Comparison of ENCODE assay signal across 15 cellular contexts in the genomic region with DNA sequence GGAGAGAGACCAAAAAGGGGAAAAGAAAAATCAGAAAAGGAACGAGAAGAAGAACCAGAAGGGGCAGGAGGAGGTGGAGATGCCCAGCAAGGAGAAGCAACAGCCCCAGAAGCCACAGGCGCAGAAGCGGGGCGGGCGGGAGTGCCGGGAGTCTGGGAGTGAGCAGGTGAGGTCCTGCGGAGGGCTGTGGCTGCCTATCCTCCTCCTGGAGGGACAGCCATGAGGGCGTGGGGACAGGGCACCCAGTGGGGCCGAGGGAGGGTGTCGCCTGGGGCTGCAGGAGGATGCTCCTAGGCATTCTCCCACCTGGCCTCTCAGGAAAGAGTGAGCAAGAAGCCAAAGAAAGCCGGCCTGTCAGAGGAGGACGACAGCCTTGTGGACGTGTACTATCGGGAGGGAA. TPM values are rescaled to one million over a fixed set of nuclear protein-coding genes. Genes with fewer than 3 reads are reported as not detected.
"Had no signal": no experiment of that assay in that cellular context is flagged by ENCODE, and none has a peak within 500 bp of the region (broad histone marks: within the 10 kb centered on the region; RNA-seq: fewer than 3 reads in every experiment).

No MANE protein-coding gene starts in this region.

- H3K4me1 ChIP-seq: pancreas had no signal

- H3K27ac ChIP-seq: brain microvascular endothelial cell, pancreas had no signal

- ATAC-seq: pancreas had no signal

- H3K27me3 ChIP-seq: brain microvascular endothelial cell, dorsolateral prefrontal cortex, pancreas had no signal

- DNase-seq: activated CD4-positive, alpha-beta T cell treated with anti-CD3 and anti-CD28 coated beads for 1 hour; activated CD8-positive, alpha-beta memory T cell treated with anti-CD3 and anti-CD28 coated beads for 24 hours; activated gamma-delta T cell treated with Interleukin-2 at 50 U/mL for 16 hours; amniotic stem cell; dorsolateral prefrontal cortex; midbrain; pancreas; stimulated activated CD4-positive, alpha-beta T cell treated with anti-CD3 and anti-CD28 coated beads, Interleukin-4, amount 100 ng/mL, for 1 hour; stimulated activated CD8-positive, alpha-beta memory T cell treated with anti-CD3 and anti-CD28 coated beads, Interleukin-4, amount 100 ng/mL, for 48 hours; T-helper 9 cell had no signal

- H3K4me3 ChIP-seq: dorsolateral prefrontal cortex, pancreas had no signal

RNA-seq across cellular contexts. Expression of a gene that starts 18.3 kb away (rescaled TPM):
- total RNA-seq: lower leg skin, renal cortical epithelial cell, urinary bladder had no signal
- polyA plus RNA-seq: esophagus, pancreas, urinary bladder had no signal

RNA-seq across cellular contexts. Expression of a gene that starts 38.6 kb away (rescaled TPM):
- total RNA-seq: lower leg skin, urinary bladder had no signal
- polyA plus RNA-seq: esophagus, urinary bladder had no signal
